In the genomic region with DNA sequence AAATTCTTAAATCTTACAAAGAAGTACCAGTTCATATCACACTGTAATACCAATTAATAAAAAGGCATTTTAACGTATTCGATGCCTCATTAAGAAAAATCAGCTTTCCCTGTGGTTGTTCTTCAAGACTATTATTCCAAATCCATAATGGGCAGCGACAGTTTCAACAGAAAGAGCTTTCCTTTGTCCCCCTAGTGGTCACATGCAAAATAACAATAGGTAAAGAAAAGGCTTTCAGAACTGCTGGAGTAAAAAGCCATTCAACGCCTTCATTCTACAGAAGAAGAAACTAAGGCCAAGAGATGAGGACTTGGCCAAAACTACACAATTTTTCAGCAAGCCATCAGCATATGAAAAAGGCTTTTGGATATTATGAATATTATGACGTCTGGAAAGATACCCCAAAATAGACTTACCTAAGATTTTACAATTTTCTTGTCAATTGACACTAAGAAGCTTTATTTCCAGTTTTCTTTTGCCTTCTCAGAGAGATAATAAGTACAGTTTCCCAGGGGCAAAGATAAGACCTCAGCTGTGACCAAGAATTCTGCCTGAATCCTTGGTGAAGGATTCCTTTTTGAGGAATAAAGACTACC, we compare ENCODE assay signal across 9 cellular contexts. TPM values are rescaled to one million over a fixed set of nuclear protein-coding genes. Genes with fewer than 3 reads are reported as not detected.
A peak's percentile ranks its signal among the peaks of the same experiment; 100 is the strongest.
DNase-seq lines count a peak whose midpoint lies in the region; ATAC-seq, FAIRE-seq and TF ChIP-seq lines count a peak whose summit lies in the region.
"Had no signal": no experiment of that assay in that cellular context is flagged by ENCODE, and none has a peak within 500 bp of the region (broad histone marks: within the 10 kb centered on the region; RNA-seq: fewer than 3 reads in every experiment).

No MANE protein-coding gene starts in this region.

- no peaks in the 10 kb centered on the region for H3K36me3 Mint-ChIP-seq in stimulated activated naive B cell treated with anti-CD40 and anti-IgM and Interleukin-4, amounts not matched to agents 10 μg/mL and 1 μg/mL and 100 μg/mL, for 72 hours

- H3K4me3 ChIP-seq in fibroblast of pulmonary artery (replicated peaks; ENCODE audit: low read depth, low read length) (no peak overlapping the region), spleen (no peak overlapping the region)

- peaks cover 0 to 10% of the 10 kb centered on the region in 2 donors for H3K27me3 Mint-ChIP-seq in stimulated activated naive B cell treated with anti-CD40 and anti-IgM and Interleukin-4, amounts not matched to agents 10 μg/mL and 1 μg/mL and 100 μg/mL, for 72 hours

- no peaks in the 10 kb centered on the region for H3K36me3 ChIP-seq in spleen

- no peak for FAIRE-seq in HTR-8/SVneo (lab: Jason Lieb, UNC)
- FAIRE-seq: TTC549 had no signal

- DNase-seq in GM03348 (ENCODE audit: low spot score), result peak; percentile 57
- DNase-seq in HTR-8/SVneo (ENCODE audit: insufficient read length, low spot score), result peak; percentile 63
- peak; percentile 23 for DNase-seq in RPMI8226
- peak; percentile 66 for DNase-seq in fibroblast of pulmonary artery (ENCODE audit: low read depth)
- no peak for DNase-seq in spleen
- DNase-seq in stimulated activated naive B cell treated with anti-CD40 and anti-IgM and Interleukin-4, amounts not matched to agents 10 μg/mL and 1 μg/mL and 100 μg/mL, for 72 hours, result no peak
- no peak for DNase-seq in posterior vena cava (ENCODE audit: low spot score)

- 20 to 28% (median 23%) methylated on average over 5 of the region's 5 CpGs for WGBS in spleen, 5 donors

- H3K27ac ChIP-seq in spleen, result no peak overlapping the region

- TF ChIP-seq CTCF in fibroblast of pulmonary artery (IDR thresholded peaks at IDR 0.05; ENCODE audit: low read length, missing control alignments), result peak; percentile 85
- peak in 10 of 11 experiments; percentile 6 to 70 (median 54) for TF ChIP-seq CTCF in spleen (IDR thresholded peaks at IDR 0.05 in 8 of 11, conservative IDR thresholded peaks at IDR 0.05 in 3 of 11)

- TF ChIP-seq POLR2A in spleen (IDR thresholded peaks at IDR 0.05), result no peak

- H3K9me3 Mint-ChIP-seq in stimulated activated naive B cell treated with anti-CD40 and anti-IgM and Interleukin-4, amounts not matched to agents 10 μg/mL and 1 μg/mL and 100 μg/mL, for 72 hours, result peaks cover 0 to 2% of the 10 kb centered on the region in 2 donors

- H3K4me1 Mint-ChIP-seq in stimulated activated naive B cell treated with anti-CD40 and anti-IgM and Interleukin-4, amounts not matched to agents 10 μg/mL and 1 μg/mL and 100 μg/mL, for 72 hours, result no peaks in the 10 kb centered on the region

- no peak for ATAC-seq in GM21576 (IDR thresholded peaks at IDR 0.05; ENCODE audit: unreplicated experiment)
- no peak for ATAC-seq in stimulated activated naive B cell treated with anti-CD40 and anti-IgM and Interleukin-4, amounts not matched to agents 10 μg/mL and 1 μg/mL and 100 μg/mL, for 72 hours (replicated peaks)

- H3K27me3 ChIP-seq in spleen (replicated peaks in 1 of 7), result peaks cover 0 to 8% (median 0%) of the 10 kb centered on the region in 7 donors

- H3K4me3 Mint-ChIP-seq in stimulated activated naive B cell treated with anti-CD40 and anti-IgM and Interleukin-4, amounts not matched to agents 10 μg/mL and 1 μg/mL and 100 μg/mL, for 72 hours, result no peak overlapping the region

- H3K27ac Mint-ChIP-seq in stimulated activated naive B cell treated with anti-CD40 and anti-IgM and Interleukin-4, amounts not matched to agents 10 μg/mL and 1 μg/mL and 100 μg/mL, for 72 hours, result no peak overlapping the region

- no peaks in the 10 kb centered on the region for H3K9me3 ChIP-seq in spleen

- intact Hi-C loops in spleen (cut with DNase I; ENCODE audit: low total_unique reads) (no loop called here), posterior vena cava (cut with DNase I) (no loop called here)

- H3K4me1 ChIP-seq in spleen, result no peaks in the 10 kb centered on the region

RNA-seq across cellular contexts. Expression of gene CDH6, which starts 6.7 kb away (rescaled TPM):
- 1 to 10 TPM in 2 of 7 donors, under 1 TPM in 5; 0.30 to 2.7 (median 0.73) TPM for total RNA-seq in spleen
- polyA plus RNA-seq in spleen, result under 1 TPM; 0.11 to 0.58 (median 0.18) TPM
- 1 to 10 TPM; 6.0 to 7.6 TPM for total RNA-seq in posterior vena cava

Comparison
In these comparisons a context has a peak if more than half of its experiments do, and no peak if none do; other contexts are left out.
1. DNase-seq: peak in GM03348 (single experiment), HTR-8/SVneo (single experiment), RPMI8226 (single experiment) and fibroblast of pulmonary artery (single experiment); none in spleen (single experiment), stimulated activated naive B cell treated with anti-CD40 and anti-IgM and Interleukin-4, amounts not matched to agents 10 μg/mL and 1 μg/mL and 100 μg/mL, for 72 hours (single experiment) and posterior vena cava (single experiment).